In genomic region chr18:51437280-51438271, GRCh38 we compare ENCODE assay signal across 20 cellular contexts.
DNase-seq lines count a peak whose midpoint lies in the region; ATAC-seq and TF ChIP-seq lines count a peak whose summit lies in the region.
"Had no signal": no experiment of that assay in that cellular context is flagged by ENCODE, and none has a peak within 500 bp of the region (broad histone marks: within the 10 kb centered on the region; RNA-seq: fewer than 3 reads in every experiment).

No MANE protein-coding gene starts in this region.

- H3K4ac ChIP-seq in H9 (ENCODE audit: low read depth, low read length) = no peak overlapping the region

- H3K36me3 ChIP-seq in RWPE2 (ENCODE audit: low read depth) = no peaks in the 10 kb centered on the region
- no peaks in the 10 kb centered on the region for H3K36me3 ChIP-seq in left lung
- H3K36me3 ChIP-seq: neutrophil, right lobe of liver had no signal

- no peaks in the 10 kb centered on the region for H3K36me3 Mint-ChIP-seq in H9 (ENCODE audit: insufficient read depth in 1 of 3, low read depth in 3 of 3)
- H3K36me3 Mint-ChIP-seq: type B pancreatic cell had no signal

- peaks cover 9 to 12% of the 10 kb centered on the region in 2 experiments for H3K4me1 Mint-ChIP-seq in H9
- H3K4me1 Mint-ChIP-seq in stimulated activated naive CD8-positive, alpha-beta T cell treated with anti-CD3 and anti-CD28 coated beads, Interleukin-15, amount 100 ng/mL, for 72 hours = peaks cover 11% of the 10 kb centered on the region

- no peak overlapping the region for H3K4me2 ChIP-seq in H9 (ENCODE audit: insufficient read depth, insufficient read length, low read length)

- no peak overlapping the region for H2BK15ac ChIP-seq in H9 (ENCODE audit: low read depth, low read length)

- ATAC-seq in RWPE2 (ENCODE audit: low read depth) (peak; percentile 57; the same call in 2 of the 3 replicates), left lung (peak; percentile 62), GM19452 (IDR thresholded peaks at IDR 0.05; ENCODE audit: unreplicated experiment) (no peak), GM18858 (IDR thresholded peaks at IDR 0.05; ENCODE audit: unreplicated experiment) (no peak)
- ATAC-seq in stimulated activated naive CD8-positive, alpha-beta T cell treated with anti-CD3 and anti-CD28 coated beads, Interleukin-15, amount 100 ng/mL, for 72 hours = no peak
- ATAC-seq: right lobe of liver had no signal

- H4K20me1 ChIP-seq in H9 (ENCODE audit: control insufficient read depth, insufficient read depth, insufficient read length) = no peaks in the 10 kb centered on the region

- no peaks in the 10 kb centered on the region for H3K27me3 ChIP-seq in H9 (ENCODE audit: insufficient read depth, low read length)
- H3K27me3 ChIP-seq in RWPE2 (ENCODE audit: insufficient read depth, poor library complexity, severe bottlenecking) = no peaks in the 10 kb centered on the region
- peaks cover 5 to 29% of the 10 kb centered on the region in 2 donors for H3K27me3 ChIP-seq in left lung

- H3K56ac ChIP-seq in H9 (ENCODE audit: insufficient read length, low read depth, low read length) = no peak overlapping the region

- WGBS in H9 (ENCODE audit: extremely low coverage, insufficient read length, low lambda C conversion rate) = no CpG with 5 or more reads among the region's 13 CpGs

- no peak overlapping the region for H3K14ac ChIP-seq in H9 (ENCODE audit: insufficient read depth, low read length)

- H3K23me2 ChIP-seq in H9 (ENCODE audit: insufficient read length, low read depth, low read length, poor library complexity, severe bottlenecking) = no peaks in the 10 kb centered on the region

- H3K79me1 ChIP-seq in H9 (ENCODE audit: insufficient read depth, low read depth, low read length, poor library complexity, severe bottlenecking) = no peaks in the 10 kb centered on the region

- H2AK5ac ChIP-seq in H9 (ENCODE audit: insufficient read length, low read length) = no peak overlapping the region

- no peak overlapping the region for H3T11ph ChIP-seq in H9 (ENCODE audit: low read length)

- H2AFZ ChIP-seq in H9 (ENCODE audit: low read length) = peak overlapping the region; percentile 10

- H3K18ac ChIP-seq in H9 (ENCODE audit: insufficient read length, low read depth, low read length) = no peak overlapping the region

- no peaks in the 10 kb centered on the region for H3K4me1 ChIP-seq in H9 (ENCODE audit: insufficient read depth, low read length)
- H3K4me1 ChIP-seq in RWPE2 (ENCODE audit: insufficient read depth, poor library complexity, severe bottlenecking) = no peaks in the 10 kb centered on the region
- no peaks in the 10 kb centered on the region for H3K4me1 ChIP-seq in left lung
- H3K4me1 ChIP-seq: right lobe of liver had no signal

- H3K9me3 Mint-ChIP-seq in H9 = no peaks in the 10 kb centered on the region
- H3K9me3 Mint-ChIP-seq in stimulated activated naive CD8-positive, alpha-beta T cell treated with anti-CD3 and anti-CD28 coated beads, Interleukin-15, amount 100 ng/mL, for 72 hours = peaks cover 4 to 9% of the 10 kb centered on the region in 2 donors
- H3K9me3 Mint-ChIP-seq: type B pancreatic cell had no signal

- H3K23ac ChIP-seq in H9 (ENCODE audit: insufficient read length, low read depth, low read length) = no peak overlapping the region

- TF ChIP-seq CTCF in H9 (conservative IDR thresholded peaks at IDR 0.05) (no peak), RWPE2 (IDR thresholded peaks at IDR 0.05; ENCODE audit: poor library complexity, severe bottlenecking) (no peak), left lung (IDR thresholded peaks at IDR 0.05) (no peak)

- intact Hi-C loops in left lung (cut with DNase I) = no loop called here

- H4K5ac ChIP-seq in H9 (ENCODE audit: insufficient read length, low read depth, low read length) = no peak overlapping the region

- no peak overlapping the region for H4K8ac ChIP-seq in H9 (replicated peaks; ENCODE audit: insufficient read length, low read depth, low read length)

- H3K4me3 Mint-ChIP-seq in H9 = no peak overlapping the region
- no peak overlapping the region for H3K4me3 Mint-ChIP-seq in stimulated activated naive CD8-positive, alpha-beta T cell treated with anti-CD3 and anti-CD28 coated beads, Interleukin-15, amount 100 ng/mL, for 72 hours
- H3K4me3 Mint-ChIP-seq: type B pancreatic cell had no signal

- no peaks in the 10 kb centered on the region for H3K27me3 Mint-ChIP-seq in H9 (ENCODE audit: low read depth)
- H3K27me3 Mint-ChIP-seq in stimulated activated naive CD8-positive, alpha-beta T cell treated with anti-CD3 and anti-CD28 coated beads, Interleukin-15, amount 100 ng/mL, for 72 hours = peaks cover 41% of the 10 kb centered on the region

- no peak overlapping the region for H2BK120ac ChIP-seq in H9 (ENCODE audit: low read depth, low read length, poor library complexity, severe bottlenecking)

- no peaks in the 10 kb centered on the region for H3K79me2 ChIP-seq in H9 (ENCODE audit: insufficient read depth, low read length)

- H3K27ac ChIP-seq in H9 (ENCODE audit: insufficient read length, low read depth, low read length) (no peak overlapping the region), RWPE2 (ENCODE audit: poor library complexity, severe bottlenecking) (no peak overlapping the region), left lung (no peak overlapping the region)
- H3K27ac ChIP-seq: neutrophil, right lobe of liver had no signal

- H3K4me3 ChIP-seq in RWPE2 (ENCODE audit: severe bottlenecking) = no peak overlapping the region
- no peak overlapping the region for H3K4me3 ChIP-seq in left lung
- H3K4me3 ChIP-seq: right lobe of liver had no signal

- H4K91ac ChIP-seq in H9 (ENCODE audit: insufficient read length, low read depth, low read length) = no peak overlapping the region

- H2BK12ac ChIP-seq in H9 (ENCODE audit: insufficient read length, low read depth, low read length) = no peak overlapping the region

- H2BK20ac ChIP-seq in H9 (ENCODE audit: low read depth, low read length, poor library complexity, severe bottlenecking) = no peak overlapping the region

- H3K9ac ChIP-seq in H9 (ENCODE audit: extremely low read depth, insufficient read length, low read length) = no peak overlapping the region
- H3K9ac ChIP-seq: KMS-11 had no signal

- H2BK5ac ChIP-seq in H9 (ENCODE audit: insufficient read length, low read length) = no peak overlapping the region

- DNase-seq in CMK (ENCODE audit: low read depth) (peak; percentile 18), H9 (no peak), RWPE2 (ENCODE audit: low spot score) (no peak), left lung (no peak), SIG-M5 treated with dmso at 0.1 percent for 504 hours (lab: John Stamatoyannopoulos, UW; ENCODE audit: unreplicated experiment) (no peak)
- DNase-seq in stimulated activated naive CD8-positive, alpha-beta T cell treated with anti-CD3 and anti-CD28 coated beads, Interleukin-15, amount 100 ng/mL, for 72 hours = no peak
- DNase-seq: activated CD4-positive, alpha-beta T cell treated with anti-CD3 and anti-CD28 coated beads for 1 hour; activated T-cell treated with anti-CD3 and anti-CD28 coated beads, Interleukin-2, amount 50 U/mL, for 1 hour; caudate nucleus; effector CD4-positive, alpha-beta T cell; H7; NCI-H146; NCI-H524 treated with DMSO at 0.1 percent for 48 hours; right lobe of liver; stimulated activated CD4-positive, alpha-beta T cell treated with anti-CD3 and anti-CD28 coated beads, Interleukin-4, amount 100 ng/mL, for 1 hour had no signal

- H3K9me3 ChIP-seq in H9 (ENCODE audit: control insufficient read depth, low read depth, low read length) (no peaks in the 10 kb centered on the region), RWPE2 (ENCODE audit: severe bottlenecking) (no peaks in the 10 kb centered on the region), left lung (no peaks in the 10 kb centered on the region)
- H3K9me3 ChIP-seq: neutrophil, right lobe of liver had no signal

- peak overlapping the region in 2 of 3 experiments; percentile 19 to 45; a peak in 2 of 7 replicates for H3K27ac Mint-ChIP-seq in H9
- no peak overlapping the region for H3K27ac Mint-ChIP-seq in stimulated activated naive CD8-positive, alpha-beta T cell treated with anti-CD3 and anti-CD28 coated beads, Interleukin-15, amount 100 ng/mL, for 72 hours
- H3K27ac Mint-ChIP-seq: type B pancreatic cell had no signal

Comparison
In these comparisons a context has a peak if more than half of its experiments do, and no peak if none do; other contexts are left out.
1. H3K27ac Mint-ChIP-seq: peak in H9 (2 of 3); none in stimulated activated naive CD8-positive, alpha-beta T cell treated with anti-CD3 and anti-CD28 coated beads, Interleukin-15, amount 100 ng/mL, for 72 hours (0 of 2).
2. ATAC-seq: peak in RWPE2 (single experiment) and left lung (single experiment); none in GM19452 (single experiment), GM18858 (single experiment) and stimulated activated naive CD8-positive, alpha-beta T cell treated with anti-CD3 and anti-CD28 coated beads, Interleukin-15, amount 100 ng/mL, for 72 hours (single experiment).